In the genomic region with DNA sequence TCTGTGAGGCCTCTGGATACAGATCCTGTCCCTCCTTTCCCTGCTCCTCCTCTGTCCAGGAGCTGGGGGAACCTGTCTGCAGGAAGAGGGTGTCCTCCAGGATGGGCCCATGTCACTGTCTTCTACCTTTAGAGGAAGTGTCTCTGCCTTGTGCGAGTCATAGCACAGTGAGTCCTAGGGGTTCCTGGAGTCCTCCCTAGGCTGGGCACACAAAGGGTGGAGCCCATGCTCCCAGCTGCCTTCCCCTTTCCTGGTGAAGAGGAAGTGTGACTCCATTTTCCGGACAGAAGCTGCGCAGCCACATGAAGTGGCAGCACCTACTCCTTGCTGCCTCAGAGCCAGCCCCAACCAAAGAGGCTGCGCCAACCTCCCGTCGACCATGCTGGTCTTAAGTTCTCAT, we compare ENCODE assay signal across 24 cellular contexts.
"Had no signal": no experiment of that assay in that cellular context is flagged by ENCODE, and none has a peak within 500 bp of the region (broad histone marks: within the 10 kb centered on the region; RNA-seq: fewer than 3 reads in every experiment).

No MANE protein-coding gene starts in this region.

- H3K9ac ChIP-seq: KMS-11 had no signal

- H3K4me2 ChIP-seq: KMS-11 had no signal

- ATAC-seq: activated CD8-positive, alpha-beta memory T cell treated with anti-CD3 and anti-CD28 coated beads, Interleukin-2, amount 10 ng/mL, durations not matched to agents 7 days and 5 days; activated naive CD4-positive, alpha-beta T cell treated with anti-CD3 and anti-CD28 coated beads, Interleukin-2, amount 50 U/mL, for 72 hours; activated naive CD8-positive, alpha-beta T cell treated with anti-CD3 and anti-CD28 coated beads, Interleukin-2, amount 50 U/mL, for 24 hours; Panc1 had no signal

- FAIRE-seq: astrocyte had no signal

- H3K27ac ChIP-seq: KMS-11 had no signal

- DNase-seq: activated CD4-positive, alpha-beta T cell treated with anti-CD3 and anti-CD28 coated beads for 1 hour; activated CD4-positive, alpha-beta T cell treated with anti-CD3 and anti-CD28 coated beads, Interleukin-2, amount 10 ng/mL, durations not matched to agents 24 days and 14 days; activated CD4-positive, alpha-beta T cell treated with anti-CD3 and anti-CD28 coated beads, Interleukin-2, amount 50 U/mL, for 48 hours; activated CD8-positive, alpha-beta memory T cell treated with anti-CD3 and anti-CD28 coated beads, Interleukin-2, amount 10 ng/mL, durations not matched to agents 7 days and 5 days; activated effector memory CD4-positive, alpha-beta T cell treated with Interleukin-2 at 50 U/mL for 16 hours; activated naive CD4-positive, alpha-beta T cell; activated naive CD8-positive, alpha-beta T cell treated with anti-CD3 and anti-CD28 coated beads, Interleukin-2, amount 50 U/mL, for 24 hours; activated T-cell treated with anti-CD3 and anti-CD28 coated beads, Interleukin-2, amount 50 U/mL, for 24 hours; amniotic stem cell; NCI-H1092 treated with DMSO at 0.1 percent for 48 hours; NCI-H1417 treated with DMSO at 0.1 percent for 48 hours; NCI-H1694; NCI-H2029; NCI-H2107; NCI-H2171 treated with DMSO at 0.1 percent for 48 hours; NCI-H226; NK-92 treated with Interleukin-12 subunit alpha and Interleukin-12 subunit beta, amount 100 ng/mL, for 24 hours; OCI-M1; RPMI8226; SHP77 treated with DMSO at 0.1 percent for 48 hours had no signal
